Comparison of ENCODE assay signal across 20 cellular contexts in genomic region chr3:143265501-143266070, GRCh38.
DNase-seq lines count a peak whose midpoint lies in the region; ATAC-seq and TF ChIP-seq lines count a peak whose summit lies in the region.
"Had no signal": no experiment of that assay in that cellular context is flagged by ENCODE, and none has a peak within 500 bp of the region (broad histone marks: within the 10 kb centered on the region; RNA-seq: fewer than 3 reads in every experiment).

No MANE protein-coding gene starts in this region.

- H2AFZ ChIP-seq in mammary epithelial cell (ENCODE audit: low read depth, low read length), result peak overlapping the region; percentile 59
- H2AFZ ChIP-seq: PC-9 had no signal

- ATAC-seq in activated CD8-positive, alpha-beta memory T cell treated with anti-CD3 and anti-CD28 coated beads, Interleukin-2, amount 10 ng/mL, durations not matched to agents 7 days and 5 days, result no peak
- no peak for ATAC-seq in GM21737 (IDR thresholded peaks at IDR 0.05; ENCODE audit: unreplicated experiment)

- H3K79me2 ChIP-seq in mammary epithelial cell (ENCODE audit: insufficient read depth, low read length), result no peaks in the 10 kb centered on the region

- no peak overlapping the region for H3K27ac Mint-ChIP-seq in activated CD8-positive, alpha-beta memory T cell treated with anti-CD3 and anti-CD28 coated beads, Interleukin-2, amount 10 ng/mL, durations not matched to agents 7 days and 5 days
- H3K27ac Mint-ChIP-seq: IgD-negative memory B cell had no signal

- peaks cover 20% of the 10 kb centered on the region for H3K4me1 ChIP-seq in mammary epithelial cell (ENCODE audit: insufficient read depth, low read length)

- WGBS in mammary epithelial cell (ENCODE audit: low coverage, missing lambda C conversion rate), result 25% methylated on average over 5 of the region's 7 CpGs

- H3K27me3 ChIP-seq in mammary epithelial cell (ENCODE audit: insufficient read depth, low read length), result no peaks in the 10 kb centered on the region
- no peaks in the 10 kb centered on the region for H3K27me3 ChIP-seq in kidney epithelial cell (ENCODE audit: control insufficient read depth, insufficient read depth, low read length)

- no peak overlapping the region for H3K4me3 ChIP-seq in mammary epithelial cell (replicated peaks in 1 of 3; ENCODE audit: insufficient read depth in 1 of 3, low read depth in 2 of 3, low read length in 3 of 3)
- no peak overlapping the region for H3K4me3 ChIP-seq in kidney epithelial cell (ENCODE audit: low read depth, low read length)
- H3K4me3 ChIP-seq: PC-9 had no signal

- in situ Hi-C loops in mammary epithelial cell (cut with MboI; ENCODE audit: low sequenced_read_pairs in 2 of 2), result no loop called here

- no peaks in the 10 kb centered on the region for H3K36me3 ChIP-seq in mammary epithelial cell (ENCODE audit: insufficient read depth, low read length)
- no peaks in the 10 kb centered on the region for H3K36me3 ChIP-seq in kidney epithelial cell (ENCODE audit: control insufficient read depth, insufficient read depth, low read length)

- intact Hi-C loops in mammary epithelial cell (cut with micrococcal nuclease), result no loop called here

- no peaks in the 10 kb centered on the region for H4K20me1 ChIP-seq in mammary epithelial cell (ENCODE audit: insufficient read depth, low read length)

- BruUV-seq in mammary epithelial cell (replicated peaks; lab: Mats Ljungman, UMichigan), result no TSS peak

- no peak overlapping the region for H3K4me2 ChIP-seq in mammary epithelial cell (ENCODE audit: insufficient read depth, low read depth, low read length)
- H3K4me2 ChIP-seq: PC-9 had no signal

- CTCF ChIA-PET in activated CD8-positive, alpha-beta memory T cell treated with anti-CD3 and anti-CD28 coated beads, Interleukin-2, amount 10 ng/mL, durations not matched to agents 7 days and 5 days (lab: Charles Lee), result no interaction called here
- CTCF ChIA-PET in mammary epithelial cell (lab: Charles Lee; ENCODE audit: low non-redundant PET), result no interaction called here

- TF ChIP-seq CTCF in mammary epithelial cell (conservative IDR thresholded peaks at IDR 0.05 in 1 of 2, IDR thresholded peaks at IDR 0.05 in 1 of 2; ENCODE audit: extremely low read depth in 1 of 2, insufficient read depth in 1 of 2, low read depth in 1 of 2, low read length in 2 of 2) (no peak), kidney epithelial cell (IDR thresholded peaks at IDR 0.05; ENCODE audit: insufficient read depth, low read length, poor library complexity, severe bottlenecking) (no peak), GM20000 (IDR thresholded peaks at IDR 0.05; ENCODE audit: extremely low read depth, missing control alignments) (no peak)

- H3K9me3 Mint-ChIP-seq in activated CD8-positive, alpha-beta memory T cell treated with anti-CD3 and anti-CD28 coated beads, Interleukin-2, amount 10 ng/mL, durations not matched to agents 7 days and 5 days (ENCODE audit: low read depth), result no peaks in the 10 kb centered on the region
- H3K9me3 Mint-ChIP-seq: H9, IgD-negative memory B cell had no signal

- peak; percentile 33 for DNase-seq in activated CD8-positive, alpha-beta memory T cell treated with anti-CD3 and anti-CD28 coated beads for 24 hours
- no peak for DNase-seq in activated CD8-positive, alpha-beta memory T cell treated with anti-CD3 and anti-CD28 coated beads, Interleukin-2, amount 10 ng/mL, durations not matched to agents 7 days and 5 days
- peak; percentile 28 for DNase-seq in mammary epithelial cell
- peak; percentile 50 for DNase-seq in kidney epithelial cell (ENCODE audit: low read depth)
- DNase-seq in GM19238 (ENCODE audit: insufficient read length, low spot score), result no peak
- no peak for DNase-seq in NCI-H2029 (lab: John Stamatoyannopoulos, UW)
- DNase-seq in GM20000 (ENCODE audit: low spot score), result no peak
- DNase-seq: DMS 273 treated with DMSO at 0.1 percent for 48 hours, DND-41, H9, Karpas-422, NCI-H1105 treated with DMSO at 0.1 percent for 48 hours, NCI-H1694, NCI-H2227 treated with DMSO at 0.1 percent for 48 hours, NCI-H510A treated with DMSO at 0.1 percent for 48 hours, NCI-H774 had no signal

- H3K9ac ChIP-seq in mammary epithelial cell (ENCODE audit: insufficient read depth, low read length), result no peak overlapping the region

- H3K4me3 Mint-ChIP-seq in activated CD8-positive, alpha-beta memory T cell treated with anti-CD3 and anti-CD28 coated beads, Interleukin-2, amount 10 ng/mL, durations not matched to agents 7 days and 5 days, result no peak overlapping the region
- H3K4me3 Mint-ChIP-seq: H9, IgD-negative memory B cell had no signal

- peaks cover 6% of the 10 kb centered on the region for H3K4me1 Mint-ChIP-seq in activated CD8-positive, alpha-beta memory T cell treated with anti-CD3 and anti-CD28 coated beads, Interleukin-2, amount 10 ng/mL, durations not matched to agents 7 days and 5 days

- no peaks in the 10 kb centered on the region for H3K36me3 Mint-ChIP-seq in activated CD8-positive, alpha-beta memory T cell treated with anti-CD3 and anti-CD28 coated beads, Interleukin-2, amount 10 ng/mL, durations not matched to agents 7 days and 5 days

- no peaks in the 10 kb centered on the region for H3K27me3 Mint-ChIP-seq in activated CD8-positive, alpha-beta memory T cell treated with anti-CD3 and anti-CD28 coated beads, Interleukin-2, amount 10 ng/mL, durations not matched to agents 7 days and 5 days
- H3K27me3 Mint-ChIP-seq: IgD-negative memory B cell had no signal

- no peaks in the 10 kb centered on the region for H3K9me3 ChIP-seq in mammary epithelial cell (replicated peaks; ENCODE audit: insufficient read depth, low read length)

- dilution Hi-C loops in mammary epithelial cell (cut with HindIII; ENCODE audit: low sequenced_read_pairs), result no loop called here

- H3K27ac ChIP-seq in mammary epithelial cell (ENCODE audit: insufficient read depth, low read depth, low read length), result no peak overlapping the region
- H3K27ac ChIP-seq: 22Rv1, PC-9 had no signal

Comparison
In these comparisons a context has a peak if more than half of its experiments do, and no peak if none do; other contexts are left out.
1. DNase-seq: peak in activated CD8-positive, alpha-beta memory T cell treated with anti-CD3 and anti-CD28 coated beads for 24 hours (single experiment), mammary epithelial cell (single experiment) and kidney epithelial cell (single experiment); none in activated CD8-positive, alpha-beta memory T cell treated with anti-CD3 and anti-CD28 coated beads, Interleukin-2, amount 10 ng/mL, durations not matched to agents 7 days and 5 days (single experiment), GM19238 (single experiment), NCI-H2029 (single experiment) and GM20000 (single experiment).